ENCODE assay signal across 33 cellular contexts in genomic region chr12:124344526-124344925, GRCh38. TPM values are rescaled to one million over a fixed set of nuclear protein-coding genes. Genes with fewer than 3 reads are reported as not detected.
"Had no signal": no experiment of that assay in that cellular context is flagged by ENCODE, and none has a peak within 500 bp of the region (broad histone marks: within the 10 kb centered on the region; RNA-seq: fewer than 3 reads in every experiment).

No MANE protein-coding gene starts in this region.

- H3K27me3 Mint-ChIP-seq: activated B cell treated with CpG ODN at 0.5 μM for 24 hours; activated CD8-positive, alpha-beta T cell treated with anti-CD3 and anti-CD28 coated beads for 36 hours; activated naive CD8-positive, alpha-beta T cell; activated T-helper 17 cell treated with anti-CD3 and anti-CD28 coated beads, Interleukin-2, amount 50 U/mL, for 72 hours; effector memory CD8-positive, alpha-beta T cell had no signal

- H3K4me1 ChIP-seq: body of pancreas, foreskin keratinocyte, heart left ventricle had no signal

- ATAC-seq: activated CD4-positive, CD25-positive, alpha-beta regulatory T cell treated with anti-CD3 and anti-CD28 coated beads, Interleukin-2, amount 50 U/mL, for 24 hours; activated CD8-positive, alpha-beta T cell treated with anti-CD3 and anti-CD28 coated beads for 36 hours; activated T-cell treated with anti-CD3 and anti-CD28 coated beads, Interleukin-2, amount 50 U/mL, for 4 hours; activated T-helper 17 cell treated with anti-CD3 and anti-CD28 coated beads, Interleukin-2, amount 50 U/mL, for 72 hours; body of pancreas; effector memory CD8-positive, alpha-beta T cell; foreskin keratinocyte; gastrocnemius medialis; heart left ventricle had no signal

- H3K4me3 ChIP-seq: body of pancreas, esophagus muscularis mucosa, gastrocnemius medialis, heart left ventricle had no signal

- H3K9me3 ChIP-seq: body of pancreas, esophagus muscularis mucosa, gastrocnemius medialis, heart left ventricle had no signal

- H3K4me3 Mint-ChIP-seq: activated B cell treated with CpG ODN at 0.5 μM for 24 hours; activated CD8-positive, alpha-beta T cell treated with anti-CD3 and anti-CD28 coated beads for 36 hours; activated naive CD8-positive, alpha-beta T cell; activated T-cell treated with anti-CD3 and anti-CD28 coated beads, Interleukin-2, amount 50 U/mL, for 4 hours; activated T-helper 17 cell treated with anti-CD3 and anti-CD28 coated beads, Interleukin-2, amount 50 U/mL, for 72 hours; effector memory CD8-positive, alpha-beta T cell; T-helper 1 cell treated with Interleukin-12 subunit alpha and Interleukin-12 subunit beta and Interleukin-4 antibody, amounts not matched to agents 30 μg/mL and 1 μg/mL, for 36 hours had no signal

- H3K27ac Mint-ChIP-seq: activated B cell treated with CpG ODN at 0.5 μM for 24 hours; activated CD8-positive, alpha-beta T cell treated with anti-CD3 and anti-CD28 coated beads for 36 hours; activated T-helper 17 cell treated with anti-CD3 and anti-CD28 coated beads, Interleukin-2, amount 50 U/mL, for 72 hours; T-helper 1 cell treated with Interleukin-12 subunit alpha and Interleukin-12 subunit beta and Interleukin-4 antibody, amounts not matched to agents 30 μg/mL and 1 μg/mL, for 36 hours had no signal

- FAIRE-seq: colon had no signal

- H3K9me3 Mint-ChIP-seq: activated B cell treated with CpG ODN at 0.5 μM for 24 hours; activated CD8-positive, alpha-beta T cell treated with anti-CD3 and anti-CD28 coated beads for 36 hours; activated T-cell treated with anti-CD3 and anti-CD28 coated beads, Interleukin-2, amount 50 U/mL, for 4 hours; activated T-helper 17 cell treated with anti-CD3 and anti-CD28 coated beads, Interleukin-2, amount 50 U/mL, for 72 hours; effector memory CD8-positive, alpha-beta T cell; T-helper 1 cell treated with Interleukin-12 subunit alpha and Interleukin-12 subunit beta and Interleukin-4 antibody, amounts not matched to agents 30 μg/mL and 1 μg/mL, for 36 hours had no signal

- DNase-seq: activated B cell treated with CpG ODN at 0.5 μM for 24 hours; activated CD4-positive, alpha-beta T cell treated with anti-CD3 and anti-CD28 coated beads for 48 hours; activated CD4-positive, alpha-beta T cell treated with anti-CD3 and anti-CD28 coated beads, Interleukin-2, amount 50 U/mL, for 1 hour; activated CD4-positive, alpha-beta T cell treated with anti-CD3 and anti-CD28 coated beads, Interleukin-2, amount 50 U/mL, for 48 hours; activated CD8-positive, alpha-beta memory T cell treated with anti-CD3 and anti-CD28 coated beads for 24 hours; activated CD8-positive, alpha-beta T cell treated with anti-CD3 and anti-CD28 coated beads for 36 hours; activated effector memory CD4-positive, alpha-beta T cell treated with Interleukin-2 at 50 U/mL for 16 hours; activated gamma-delta T cell treated with Interleukin-2 at 50 U/mL for 16 hours; activated naive CD4-positive, alpha-beta T cell treated with anti-CD3 and anti-CD28 coated beads, Interleukin-2, amount 50 U/mL, for 16 hours; activated naive CD4-positive, alpha-beta T cell treated with Interleukin-2 at 50 U/mL for 16 hours; activated T-cell treated with anti-CD3 and anti-CD28 coated beads, Interleukin-2, amount 50 U/mL, for 4 hours; amniotic stem cell; aorta; body of pancreas; caudate nucleus; cortex of kidney; dermis blood vessel endothelial cell; effector CD4-positive, alpha-beta T cell; effector memory CD8-positive, alpha-beta T cell; erythroblast; foreskin keratinocyte; gastrocnemius medialis; glutamatergic neuron; heart left ventricle; T1000; WERI-Rb-1 had no signal

- H3K27ac ChIP-seq: body of pancreas, foreskin keratinocyte, heart left ventricle, WERI-Rb-1 had no signal

- H3K27me3 ChIP-seq: body of pancreas, esophagus muscularis mucosa, foreskin keratinocyte, gastrocnemius medialis, heart left ventricle had no signal

- H3K4me1 Mint-ChIP-seq: activated B cell treated with CpG ODN at 0.5 μM for 24 hours; activated T-helper 17 cell treated with anti-CD3 and anti-CD28 coated beads, Interleukin-2, amount 50 U/mL, for 72 hours had no signal

RNA-seq across cellular contexts. Expression of gene RFLNA, which starts 49.6 kb away (rescaled TPM):
- total RNA-seq: activated B cell treated with CpG ODN at 0.5 μM for 24 hours; activated CD8-positive, alpha-beta T cell treated with anti-CD3 and anti-CD28 coated beads for 36 hours; activated T-cell treated with anti-CD3 and anti-CD28 coated beads, Interleukin-2, amount 50 U/mL, for 4 hours; activated T-helper 17 cell treated with anti-CD3 and anti-CD28 coated beads, Interleukin-2, amount 50 U/mL, for 72 hours; T-helper 2 cell treated with Interferon-gamma antibody and Interleukin-4, amounts not matched to agents 100 ng/mL and 5 ng/mL, for 36 hours had no signal
